In the genomic region with DNA sequence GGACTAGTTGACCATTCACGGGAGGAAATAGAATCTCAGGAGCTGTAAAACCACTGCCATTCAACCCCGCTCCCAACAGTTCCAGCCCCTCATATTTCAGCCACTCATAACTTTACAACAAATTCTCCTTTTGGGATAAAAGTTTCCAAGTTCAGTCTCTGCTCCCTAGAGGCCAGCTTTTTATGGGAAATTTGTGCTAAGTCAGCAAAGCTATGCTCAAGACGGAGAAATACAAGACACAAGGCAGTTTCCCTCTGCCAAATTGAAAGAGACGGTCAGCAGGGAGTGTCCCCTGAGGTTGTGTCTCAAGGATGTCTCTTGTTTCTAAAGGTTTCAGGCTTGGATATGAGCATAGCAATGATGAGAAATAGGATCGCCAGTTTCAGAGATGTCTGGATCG, we compare ENCODE assay signal across 7 cellular contexts.
"Had no signal": no experiment of that assay in that cellular context is flagged by ENCODE, and none has a peak within 500 bp of the region (broad histone marks: within the 10 kb centered on the region; RNA-seq: fewer than 3 reads in every experiment).

No MANE protein-coding gene starts in this region.

- H3K9me3 Mint-ChIP-seq: H9 had no signal

- H3K9ac ChIP-seq: GM23248 had no signal

- H3K4me3 ChIP-seq: GM23248 had no signal

- FAIRE-seq: H54, HTR-8/SVneo had no signal

- H3K27ac ChIP-seq: GM23248 had no signal

- H2AFZ ChIP-seq: GM23248 had no signal

- DNase-seq: GM23248, GOT3, H9, HCEC 1CT, KBM-7 had no signal

- H3K4me3 Mint-ChIP-seq: H9 had no signal

- H3K27ac Mint-ChIP-seq: H9 had no signal
